In genomic region chr11:64165482-64165841, GRCh38 we compare ENCODE assay signal across 8 cellular contexts. TPM values are rescaled to one million over a fixed set of nuclear protein-coding genes. Genes with fewer than 3 reads are reported as not detected.
DNase-seq lines count a peak whose midpoint lies in the region; ATAC-seq, FAIRE-seq and TF ChIP-seq lines count a peak whose summit lies in the region.

No MANE protein-coding gene starts in this region.

- DNase-seq in BJ (ENCODE audit: low read depth) (no peak), WERI-Rb-1 (no peak), fibroblast of mammary gland (ENCODE audit: low read depth) (no peak), pancreas (peak in 2 of 6 donors; percentile 65 to 80), NCI-H446 treated with DMSO at 0.1 percent for 48 hours (lab: John Stamatoyannopoulos, UW) (no peak), NCI-H187 (lab: John Stamatoyannopoulos, UW) (no peak), RKO (ENCODE audit: low spot score) (no peak)

- no peaks in the 10 kb centered on the region for H3K27me3 ChIP-seq in BJ (ENCODE audit: control insufficient read depth, insufficient read depth, low read length)
- no peaks in the 10 kb centered on the region for H3K27me3 ChIP-seq in WERI-Rb-1 (ENCODE audit: insufficient read depth, low read depth, severe bottlenecking)
- H3K27me3 ChIP-seq in pancreas = no peaks in the 10 kb centered on the region

- ATAC-seq in GM21825 (IDR thresholded peaks at IDR 0.05; ENCODE audit: unreplicated experiment) (peak; percentile 14), pancreas (peak; percentile 10 to 27 (median 18))

- H3K9me3 ChIP-seq in WERI-Rb-1 (ENCODE audit: severe bottlenecking) = no peaks in the 10 kb centered on the region
- no peaks in the 10 kb centered on the region for H3K9me3 ChIP-seq in pancreas

- CTCF ChIA-PET in BJ (lab: Yijun Ruan, JAX) = interaction anchor here (1.6 to 5.9 kb wide), 2 partner anchors 13 to 16 kb away, joined by 5 to 39 read pairs; no protein-coding TSS in a partner anchor

- POLR2A ChIA-PET in BJ (lab: Charles Lee) = no interaction called here

- FAIRE-seq in pancreas (lab: Jason Lieb, UNC) = no peak

- WGBS in pancreas, 2 donors = 1% methylated on average over 21 to 32 of the region's 32 CpGs

- no peaks in the 10 kb centered on the region for H3K4me1 ChIP-seq in pancreas

- TF ChIP-seq CTCF in BJ (IDR thresholded peaks at IDR 0.05; ENCODE audit: insufficient read depth, low read depth, low read length) (peak; percentile 16; the same call in 1 of the 2 replicates), WERI-Rb-1 (IDR thresholded peaks at IDR 0.05; ENCODE audit: low read depth, low read length) (peak; percentile 40), fibroblast of mammary gland (conservative IDR thresholded peaks at IDR 0.05; ENCODE audit: control insufficient read depth, insufficient read depth, low read depth, low read length) (no peak), pancreas (IDR thresholded peaks at IDR 0.05) (no peak)

- H3K36me3 ChIP-seq in BJ (ENCODE audit: control insufficient read depth, insufficient read depth, low read length) (no peaks in the 10 kb centered on the region), WERI-Rb-1 (peaks cover 18% of the 10 kb centered on the region), pancreas (no peaks in the 10 kb centered on the region)

- intact Hi-C loops in pancreas (cut with DNase I) = no loop called here

- H3K27ac ChIP-seq in WERI-Rb-1 (peak overlapping the region; percentile 79), pancreas (peak overlapping the region; percentile 86 to 97 (median 92))

- H3K4me3 ChIP-seq in BJ (ENCODE audit: low read depth, low read length) = peak overlapping the region; percentile 49
- peak overlapping the region; percentile 69 for H3K4me3 ChIP-seq in WERI-Rb-1 (ENCODE audit: low read depth, low read length)
- H3K4me3 ChIP-seq in fibroblast of mammary gland (ENCODE audit: control insufficient read depth, low read depth, low read length) = peak overlapping the region; percentile 53
- H3K4me3 ChIP-seq in pancreas = peak overlapping the region; percentile 49 to 80 (median 72)

RNA-seq across cellular contexts. Expression of gene MACROD1, which starts 0.5 kb away (rescaled TPM):
- 11.7 and 12.4 TPM in 2 replicates for polyA plus RNA-seq in BJ (2011; rRNA removed)
- polyA minus RNA-seq in BJ (2011; rRNA and poly(A)+ RNA removed) = 2.7 and 2.8 TPM in 2 replicates
- total RNA-seq in pancreas = 10 to 100 TPM; 26.0 to 37.8 (median 30.3) TPM
- polyA plus RNA-seq in pancreas = 100 to 1,000 TPM in 1 of 2 donors, 10 to 100 TPM in 1; 85.1 to 126 TPM

RNA-seq across cellular contexts. Expression of gene STIP1, which starts 20.5 kb away (rescaled TPM):
- polyA plus RNA-seq in BJ (2011; rRNA removed) (139 and 150 TPM in 2 replicates), pancreas (10 to 100 TPM; 34.2 to 37.6 TPM)
- 197 and 349 TPM in 2 replicates for polyA minus RNA-seq in BJ (2011; rRNA and poly(A)+ RNA removed)
- total RNA-seq in pancreas = 10 to 100 TPM; 23.7 to 73.0 (median 39.3) TPM

RNA-seq across cellular contexts. Expression of gene FERMT3, which starts 41.1 kb away (rescaled TPM):
- polyA plus RNA-seq in BJ (2011; rRNA removed) (0.83 and 1.9 TPM in 2 replicates), pancreas (10 to 100 TPM in 1 of 2 donors, 1 to 10 TPM in 1; 9.7 to 12.6 TPM)
- polyA minus RNA-seq in BJ (2011; rRNA and poly(A)+ RNA removed) = 0.41 and 0.95 TPM in 2 replicates
- total RNA-seq in pancreas = 10 to 100 TPM in 2 of 6 donors, 1 to 10 TPM in 4; 1.9 to 16.3 (median 6.3) TPM

Comparison
In these comparisons a context has a peak if more than half of its experiments do, and no peak if none do; other contexts are left out.
1. CTCF ChIP-seq: peak in BJ (single experiment) and WERI-Rb-1 (single experiment); none in fibroblast of mammary gland (single experiment) and pancreas (0 of 4).
2. Peak in every context shown above with its lines, with median percentiles within 50 percentile points of each other: H3K4me3 ChIP-seq.